1 cellular context compared by ENCODE assay signal in the genomic region with DNA sequence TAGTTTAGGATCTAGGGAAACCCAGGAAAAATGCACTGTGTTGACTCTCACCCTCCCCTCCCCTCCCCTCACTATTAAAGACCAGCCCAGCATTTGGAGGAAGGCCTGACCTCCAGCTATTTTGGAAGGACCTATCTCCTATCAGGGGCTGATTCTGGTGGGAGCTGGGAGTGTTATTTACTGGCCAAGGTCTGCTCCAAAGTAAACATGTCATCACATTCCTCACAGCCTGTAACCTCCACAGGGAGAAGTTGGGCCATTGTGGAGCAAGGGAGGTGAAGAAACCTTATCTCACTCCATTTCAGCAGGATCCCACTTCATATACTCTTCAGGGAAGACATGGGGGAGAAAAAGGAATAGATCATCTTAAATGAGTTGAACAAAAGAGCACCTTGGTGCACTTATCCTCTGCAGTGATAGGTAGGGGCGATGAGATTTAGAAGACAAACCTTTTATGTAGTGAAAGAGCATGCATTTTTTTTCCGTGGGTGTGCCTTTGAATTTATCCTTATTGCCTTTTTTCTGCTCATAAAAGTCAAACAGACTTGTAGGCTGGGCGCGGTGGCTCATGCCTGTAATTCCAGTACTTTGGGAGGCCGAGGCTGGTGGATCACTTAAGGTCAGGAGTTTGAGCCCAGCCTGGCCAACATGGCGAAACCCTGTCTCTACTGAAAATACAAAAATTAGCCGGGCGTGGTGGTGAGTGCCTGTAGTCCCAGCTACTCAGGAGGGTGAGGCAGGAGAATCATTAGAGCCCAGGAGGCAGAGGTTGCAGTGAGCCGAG.
A peak's percentile ranks its signal among the peaks of the same experiment; 100 is the strongest.
TF ChIP-seq lines count a peak whose summit lies in the region.

No MANE protein-coding gene starts in this region.

TF ChIP-seq in HepG2, 621 proteins besides CTCF, POLR2A, EP300 and RAD21 (continued from another document and continues in another):
- TF ChIP-seq, protein P1, sequence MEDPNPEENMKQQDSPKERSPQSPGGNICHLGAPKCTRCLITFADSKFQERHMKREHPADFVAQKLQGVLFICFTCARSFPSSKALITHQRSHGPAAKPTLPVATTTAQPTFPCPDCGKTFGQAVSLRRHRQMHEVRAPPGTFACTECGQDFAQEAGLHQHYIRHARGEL (CRISPR knock-in tag; IDR thresholded peaks at IDR 0.05): no peak
- 0 out of 2 replicates have a peak, but pooled peaks have one; percentile 40 for TF ChIP-seq NFIC (IDR thresholded peaks at IDR 0.05; ENCODE audit: low read length)
- peak; percentile 53 for TF ChIP-seq HHEX (CRISPR knock-in tag; IDR thresholded peaks at IDR 0.05)
- no peak for TF ChIP-seq ZKSCAN5 (CRISPR knock-in tag; IDR thresholded peaks at IDR 0.05)
- TF ChIP-seq PCBP1 (IDR thresholded peaks at IDR 0.05; ENCODE audit: borderline replicate concordance, low read depth, low read length): no peak
- no peak for TF ChIP-seq ADNP (CRISPR knock-in tag; IDR thresholded peaks at IDR 0.05)
- TF ChIP-seq ZNF24 (IDR thresholded peaks at IDR 0.05): no peak
- no peak for TF ChIP-seq ZNF687 (CRISPR knock-in tag; IDR thresholded peaks at IDR 0.05)
- TF ChIP-seq SUZ12 (IDR thresholded peaks at IDR 0.05; ENCODE audit: low read depth, low read length): no peak
- no peak for TF ChIP-seq XBP1 (CRISPR knock-in tag; IDR thresholded peaks at IDR 0.05)
- TF ChIP-seq TFE3 (CRISPR knock-in tag; IDR thresholded peaks at IDR 0.05): no peak
- TF ChIP-seq NFIB (CRISPR knock-in tag; IDR thresholded peaks at IDR 0.05; ENCODE audit: borderline replicate concordance): no peak
- no peak for TF ChIP-seq RNF2 (conservative IDR thresholded peaks at IDR 0.05; ENCODE audit: low read depth)
- TF ChIP-seq POGK (CRISPR knock-in tag; conservative IDR thresholded peaks at IDR 0.05): 0 out of 2 replicates have a peak, but pooled peaks have one; percentile 12
- TF ChIP-seq PITX1 (CRISPR knock-in tag; IDR thresholded peaks at IDR 0.05): no peak
- no peak for TF ChIP-seq IKZF4 (CRISPR knock-in tag; IDR thresholded peaks at IDR 0.05; ENCODE audit: borderline replicate concordance, low read depth, not compliant biosample characterization)
- TF ChIP-seq ERF (CRISPR knock-in tag; IDR thresholded peaks at IDR 0.05): 0 out of 2 replicates have a peak, but pooled peaks have one; percentile 42
- TF ChIP-seq ZNF816 (CRISPR knock-in tag; IDR thresholded peaks at IDR 0.05; ENCODE audit: borderline replicate concordance): no peak; the same call in 1 of the 2 replicates
- no peak for TF ChIP-seq ZNF232 (CRISPR knock-in tag; IDR thresholded peaks at IDR 0.05; ENCODE audit: borderline replicate concordance)
- no peak for TF ChIP-seq POLR2AphosphoS5 (IDR thresholded peaks at IDR 0.05; ENCODE audit: low read depth, low read length)
- TF ChIP-seq CBX2 (IDR thresholded peaks at IDR 0.05; ENCODE audit: low read depth, low read length): no peak
- no peak for TF ChIP-seq CBX2 (CRISPR knock-in tag; IDR thresholded peaks at IDR 0.05; ENCODE audit: low read depth)
- TF ChIP-seq MXI1 (IDR thresholded peaks at IDR 0.05; ENCODE audit: borderline replicate concordance, low read depth, low read length): no peak
- no peak for TF ChIP-seq ZNF781 (CRISPR knock-in tag; IDR thresholded peaks at IDR 0.05; ENCODE audit: borderline replicate concordance, not compliant biosample characterization)
- TF ChIP-seq ZHX2 (IDR thresholded peaks at IDR 0.05; ENCODE audit: low read depth): no peak
- TF ChIP-seq ZHX2 (CRISPR knock-in tag; IDR thresholded peaks at IDR 0.05; ENCODE audit: borderline replicate concordance): no peak; the same call in 1 of the 2 replicates
- TF ChIP-seq ZNF792 (CRISPR knock-in tag; IDR thresholded peaks at IDR 0.05): peak; percentile 87
- no peak for TF ChIP-seq ZNF75D (CRISPR knock-in tag; IDR thresholded peaks at IDR 0.05; ENCODE audit: borderline replicate concordance)
- no peak for TF ChIP-seq SRSF4 (IDR thresholded peaks at IDR 0.05; ENCODE audit: low read depth, low read length, poor library complexity, severe bottlenecking)
- TF ChIP-seq SNAPC4 (CRISPR knock-in tag; IDR thresholded peaks at IDR 0.05): no peak
- no peak for TF ChIP-seq EED (CRISPR knock-in tag; IDR thresholded peaks at IDR 0.05)
- no peak for TF ChIP-seq ZNF160 (CRISPR knock-in tag; IDR thresholded peaks at IDR 0.05)
- no peak for TF ChIP-seq SP2 (CRISPR knock-in tag; IDR thresholded peaks at IDR 0.05)
- peak; percentile 94 for TF ChIP-seq TBX2 (CRISPR knock-in tag; IDR thresholded peaks at IDR 0.05; ENCODE audit: borderline replicate concordance)
- TF ChIP-seq ELF4 (CRISPR knock-in tag; IDR thresholded peaks at IDR 0.05; ENCODE audit: borderline replicate concordance): no peak
- TF ChIP-seq REPIN1 (CRISPR knock-in tag; IDR thresholded peaks at IDR 0.05; ENCODE audit: borderline replicate concordance, low read depth): peak; percentile 32; the same call in 1 of the 2 replicates
- peak; percentile 81; the same call in 1 of the 2 replicates for TF ChIP-seq FOXJ3 (CRISPR knock-in tag; IDR thresholded peaks at IDR 0.05; ENCODE audit: borderline replicate concordance)
